ENCODE assay signal across 1 cellular context in the genomic region with DNA sequence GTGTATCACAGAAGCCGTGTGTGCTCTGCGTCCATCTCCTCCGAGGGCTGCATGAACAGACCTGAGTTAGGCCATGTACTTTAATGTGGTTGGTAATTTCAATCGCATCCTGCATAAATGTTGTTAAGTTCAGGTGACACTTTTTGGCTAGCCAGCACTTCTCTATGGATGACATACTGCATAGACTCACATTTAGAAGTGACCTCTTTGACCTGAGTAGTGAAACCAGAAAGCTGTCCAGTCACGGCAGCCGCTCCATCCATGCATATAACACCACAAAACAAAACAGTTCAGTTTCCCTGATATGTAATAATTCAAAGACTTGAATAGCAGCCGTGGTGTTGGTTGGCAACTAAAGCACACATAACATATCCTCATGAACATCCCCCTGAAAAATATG.
TF ChIP-seq lines count a peak whose summit lies in the region.

No MANE protein-coding gene starts in this region.

TF ChIP-seq in GM12878, 131 proteins besides CTCF, POLR2A, EP300 and RAD21 (continued from another document and continues in another):
- TF ChIP-seq, protein P1, sequence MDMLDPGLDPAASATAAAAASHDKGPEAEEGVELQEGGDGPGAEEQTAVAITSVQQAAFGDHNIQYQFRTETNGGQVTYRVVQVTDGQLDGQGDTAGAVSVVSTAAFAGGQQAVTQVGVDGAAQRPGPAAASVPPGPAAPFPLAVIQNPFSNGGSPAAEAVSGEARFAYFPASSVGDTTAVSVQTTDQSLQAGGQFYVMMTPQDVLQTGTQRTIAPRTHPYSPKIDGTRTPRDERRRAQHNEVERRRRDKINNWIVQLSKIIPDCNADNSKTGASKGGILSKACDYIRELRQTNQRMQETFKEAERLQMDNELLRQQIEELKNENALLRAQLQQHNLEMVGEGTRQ (IDR thresholded peaks at IDR 0.05; ENCODE audit: borderline replicate concordance, low read depth, low read length), result no peak
- TF ChIP-seq, protein P2, sequence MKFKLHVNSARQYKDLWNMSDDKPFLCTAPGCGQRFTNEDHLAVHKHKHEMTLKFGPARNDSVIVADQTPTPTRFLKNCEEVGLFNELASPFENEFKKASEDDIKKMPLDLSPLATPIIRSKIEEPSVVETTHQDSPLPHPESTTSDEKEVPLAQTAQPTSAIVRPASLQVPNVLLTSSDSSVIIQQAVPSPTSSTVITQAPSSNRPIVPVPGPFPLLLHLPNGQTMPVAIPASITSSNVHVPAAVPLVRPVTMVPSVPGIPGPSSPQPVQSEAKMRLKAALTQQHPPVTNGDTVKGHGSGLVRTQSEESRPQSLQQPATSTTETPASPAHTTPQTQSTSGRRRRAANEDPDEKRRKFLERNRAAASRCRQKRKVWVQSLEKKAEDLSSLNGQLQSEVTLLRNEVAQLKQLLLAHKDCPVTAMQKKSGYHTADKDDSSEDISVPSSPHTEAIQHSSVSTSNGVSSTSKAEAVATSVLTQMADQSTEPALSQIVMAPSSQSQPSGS (IDR thresholded peaks at IDR 0.05; ENCODE audit: low read length), result peak; percentile 62
- TF ChIP-seq FOXM1 (IDR thresholded peaks at IDR 0.05; ENCODE audit: low read depth, low read length) (peak; percentile 90; the same call in 1 of the 2 replicates), LARP7 (IDR thresholded peaks at IDR 0.05) (no peak), PAX5 (IDR thresholded peaks at IDR 0.05; ENCODE audit: borderline replicate concordance, low read depth, low read length) (peak; percentile 87), GABPA (IDR thresholded peaks at IDR 0.05; ENCODE audit: low read depth) (no peak), SIX5 (IDR thresholded peaks at IDR 0.05; ENCODE audit: low read depth, low read length, severe bottlenecking) (no peak), MEF2B (IDR thresholded peaks at IDR 0.05; ENCODE audit: partially characterized antibody, poor library complexity, severe bottlenecking) (peak; percentile 10), TBL1XR1 (IDR thresholded peaks at IDR 0.05; ENCODE audit: low read depth, low read length) (no peak), EGR1 (IDR thresholded peaks at IDR 0.05; ENCODE audit: borderline replicate concordance in 1 of 2, low read depth in 2 of 2, low read length in 2 of 2) (no peak), GATAD2B (conservative IDR thresholded peaks at IDR 0.05; ENCODE audit: low read depth) (no peak), BCL11A (IDR thresholded peaks at IDR 0.05; ENCODE audit: low read depth, low read length) (no peak), ETV6 (conservative IDR thresholded peaks at IDR 0.05 in 1 of 2, IDR thresholded peaks at IDR 0.05 in 1 of 2; ENCODE audit: borderline replicate concordance in 1 of 2, low read depth in 1 of 2) (no peak), ZNF207 (IDR thresholded peaks at IDR 0.05; ENCODE audit: borderline replicate concordance) (no peak), CHD1 (IDR thresholded peaks at IDR 0.05; ENCODE audit: low read depth, low read length) (no peak), ATF7 (IDR thresholded peaks at IDR 0.05; ENCODE audit: low read depth) (peak; percentile 77), RBBP5 (conservative IDR thresholded peaks at IDR 0.05) (no peak), SREBF1 (IDR thresholded peaks at IDR 0.05; ENCODE audit: low read length) (no peak), MXI1 (IDR thresholded peaks at IDR 0.05; ENCODE audit: low read depth, low read length) (peak; percentile 63; the same call in 1 of the 2 replicates), SMAD5 (IDR thresholded peaks at IDR 0.05; ENCODE audit: low read depth) (no peak), RFX5 (IDR thresholded peaks at IDR 0.05; ENCODE audit: low read depth, low read length) (no peak), KDM1A (IDR thresholded peaks at IDR 0.05; ENCODE audit: borderline replicate concordance) (no peak), ZNF217 (IDR thresholded peaks at IDR 0.05) (no peak), SMARCA5 (IDR thresholded peaks at IDR 0.05) (no peak), TCF12 (IDR thresholded peaks at IDR 0.05; ENCODE audit: low read depth, low read length) (peak; percentile 48; the same call in 1 of the 2 replicates), CBX5 (IDR thresholded peaks at IDR 0.05; ENCODE audit: low read depth) (no peak), ZNF274 (IDR thresholded peaks at IDR 0.05; ENCODE audit: insufficient read depth, insufficient read length) (no peak), SP1 (IDR thresholded peaks at IDR 0.05; ENCODE audit: low read depth, low read length) (peak; percentile 32)
- TF ChIP-seq, protein P3, sequence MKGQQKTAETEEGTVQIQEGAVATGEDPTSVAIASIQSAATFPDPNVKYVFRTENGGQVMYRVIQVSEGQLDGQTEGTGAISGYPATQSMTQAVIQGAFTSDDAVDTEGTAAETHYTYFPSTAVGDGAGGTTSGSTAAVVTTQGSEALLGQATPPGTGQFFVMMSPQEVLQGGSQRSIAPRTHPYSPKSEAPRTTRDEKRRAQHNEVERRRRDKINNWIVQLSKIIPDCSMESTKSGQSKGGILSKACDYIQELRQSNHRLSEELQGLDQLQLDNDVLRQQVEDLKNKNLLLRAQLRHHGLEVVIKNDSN (IDR thresholded peaks at IDR 0.05; ENCODE audit: borderline replicate concordance, extremely low read length, insufficient read depth, low read depth, low read length), result no peak
- TF ChIP-seq, protein P4, sequence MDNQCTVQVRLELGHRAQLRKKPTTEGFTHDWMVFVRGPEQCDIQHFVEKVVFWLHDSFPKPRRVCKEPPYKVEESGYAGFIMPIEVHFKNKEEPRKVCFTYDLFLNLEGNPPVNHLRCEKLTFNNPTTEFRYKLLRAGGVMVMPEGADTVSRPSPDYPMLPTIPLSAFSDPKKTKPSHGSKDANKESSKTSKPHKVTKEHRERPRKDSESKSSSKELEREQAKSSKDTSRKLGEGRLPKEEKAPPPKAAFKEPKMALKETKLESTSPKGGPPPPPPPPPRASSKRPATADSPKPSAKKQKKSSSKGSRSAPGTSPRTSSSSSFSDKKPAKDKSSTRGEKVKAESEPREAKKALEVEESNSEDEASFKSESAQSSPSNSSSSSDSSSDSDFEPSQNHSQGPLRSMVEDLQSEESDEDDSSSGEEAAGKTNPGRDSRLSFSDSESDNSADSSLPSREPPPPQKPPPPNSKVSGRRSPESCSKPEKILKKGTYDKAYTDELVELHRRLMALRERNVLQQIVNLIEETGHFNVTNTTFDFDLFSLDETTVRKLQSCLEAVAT (IDR thresholded peaks at IDR 0.05), result no peak
- TF ChIP-seq, protein P5, sequence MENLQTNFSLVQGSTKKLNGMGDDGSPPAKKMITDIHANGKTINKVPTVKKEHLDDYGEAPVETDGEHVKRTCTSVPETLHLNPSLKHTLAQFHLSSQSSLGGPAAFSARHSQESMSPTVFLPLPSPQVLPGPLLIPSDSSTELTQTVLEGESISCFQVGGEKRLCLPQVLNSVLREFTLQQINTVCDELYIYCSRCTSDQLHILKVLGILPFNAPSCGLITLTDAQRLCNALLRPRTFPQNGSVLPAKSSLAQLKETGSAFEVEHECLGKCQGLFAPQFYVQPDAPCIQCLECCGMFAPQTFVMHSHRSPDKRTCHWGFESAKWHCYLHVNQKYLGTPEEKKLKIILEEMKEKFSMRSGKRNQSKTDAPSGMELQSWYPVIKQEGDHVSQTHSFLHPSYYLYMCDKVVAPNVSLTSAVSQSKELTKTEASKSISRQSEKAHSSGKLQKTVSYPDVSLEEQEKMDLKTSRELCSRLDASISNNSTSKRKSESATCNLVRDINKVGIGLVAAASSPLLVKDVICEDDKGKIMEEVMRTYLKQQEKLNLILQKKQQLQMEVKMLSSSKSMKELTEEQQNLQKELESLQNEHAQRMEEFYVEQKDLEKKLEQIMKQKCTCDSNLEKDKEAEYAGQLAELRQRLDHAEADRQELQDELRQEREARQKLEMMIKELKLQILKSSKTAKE (IDR thresholded peaks at IDR 0.05; ENCODE audit: low read depth, poor library complexity, severe bottlenecking), result peak; percentile 69
- TF ChIP-seq, protein P6, sequence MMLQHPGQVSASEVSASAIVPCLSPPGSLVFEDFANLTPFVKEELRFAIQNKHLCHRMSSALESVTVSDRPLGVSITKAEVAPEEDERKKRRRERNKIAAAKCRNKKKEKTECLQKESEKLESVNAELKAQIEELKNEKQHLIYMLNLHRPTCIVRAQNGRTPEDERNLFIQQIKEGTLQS (IDR thresholded peaks at IDR 0.05; ENCODE audit: borderline replicate concordance, extremely low read depth, low read depth, low read length), result no peak
- TF ChIP-seq, protein P7, sequence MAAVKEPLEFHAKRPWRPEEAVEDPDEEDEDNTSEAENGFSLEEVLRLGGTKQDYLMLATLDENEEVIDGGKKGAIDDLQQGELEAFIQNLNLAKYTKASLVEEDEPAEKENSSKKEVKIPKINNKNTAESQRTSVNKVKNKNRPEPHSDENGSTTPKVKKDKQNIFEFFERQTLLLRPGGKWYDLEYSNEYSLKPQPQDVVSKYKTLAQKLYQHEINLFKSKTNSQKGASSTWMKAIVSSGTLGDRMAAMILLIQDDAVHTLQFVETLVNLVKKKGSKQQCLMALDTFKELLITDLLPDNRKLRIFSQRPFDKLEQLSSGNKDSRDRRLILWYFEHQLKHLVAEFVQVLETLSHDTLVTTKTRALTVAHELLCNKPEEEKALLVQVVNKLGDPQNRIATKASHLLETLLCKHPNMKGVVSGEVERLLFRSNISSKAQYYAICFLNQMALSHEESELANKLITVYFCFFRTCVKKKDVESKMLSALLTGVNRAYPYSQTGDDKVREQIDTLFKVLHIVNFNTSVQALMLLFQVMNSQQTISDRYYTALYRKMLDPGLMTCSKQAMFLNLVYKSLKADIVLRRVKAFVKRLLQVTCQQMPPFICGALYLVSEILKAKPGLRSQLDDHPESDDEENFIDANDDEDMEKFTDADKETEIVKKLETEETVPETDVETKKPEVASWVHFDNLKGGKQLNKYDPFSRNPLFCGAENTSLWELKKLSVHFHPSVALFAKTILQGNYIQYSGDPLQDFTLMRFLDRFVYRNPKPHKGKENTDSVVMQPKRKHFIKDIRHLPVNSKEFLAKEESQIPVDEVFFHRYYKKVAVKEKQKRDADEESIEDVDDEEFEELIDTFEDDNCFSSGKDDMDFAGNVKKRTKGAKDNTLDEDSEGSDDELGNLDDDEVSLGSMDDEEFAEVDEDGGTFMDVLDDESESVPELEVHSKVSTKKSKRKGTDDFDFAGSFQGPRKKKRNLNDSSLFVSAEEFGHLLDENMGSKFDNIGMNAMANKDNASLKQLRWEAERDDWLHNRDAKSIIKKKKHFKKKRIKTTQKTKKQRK (IDR thresholded peaks at IDR 0.05; ENCODE audit: low read depth, low read length), result no peak
- TF ChIP-seq, protein P8, sequence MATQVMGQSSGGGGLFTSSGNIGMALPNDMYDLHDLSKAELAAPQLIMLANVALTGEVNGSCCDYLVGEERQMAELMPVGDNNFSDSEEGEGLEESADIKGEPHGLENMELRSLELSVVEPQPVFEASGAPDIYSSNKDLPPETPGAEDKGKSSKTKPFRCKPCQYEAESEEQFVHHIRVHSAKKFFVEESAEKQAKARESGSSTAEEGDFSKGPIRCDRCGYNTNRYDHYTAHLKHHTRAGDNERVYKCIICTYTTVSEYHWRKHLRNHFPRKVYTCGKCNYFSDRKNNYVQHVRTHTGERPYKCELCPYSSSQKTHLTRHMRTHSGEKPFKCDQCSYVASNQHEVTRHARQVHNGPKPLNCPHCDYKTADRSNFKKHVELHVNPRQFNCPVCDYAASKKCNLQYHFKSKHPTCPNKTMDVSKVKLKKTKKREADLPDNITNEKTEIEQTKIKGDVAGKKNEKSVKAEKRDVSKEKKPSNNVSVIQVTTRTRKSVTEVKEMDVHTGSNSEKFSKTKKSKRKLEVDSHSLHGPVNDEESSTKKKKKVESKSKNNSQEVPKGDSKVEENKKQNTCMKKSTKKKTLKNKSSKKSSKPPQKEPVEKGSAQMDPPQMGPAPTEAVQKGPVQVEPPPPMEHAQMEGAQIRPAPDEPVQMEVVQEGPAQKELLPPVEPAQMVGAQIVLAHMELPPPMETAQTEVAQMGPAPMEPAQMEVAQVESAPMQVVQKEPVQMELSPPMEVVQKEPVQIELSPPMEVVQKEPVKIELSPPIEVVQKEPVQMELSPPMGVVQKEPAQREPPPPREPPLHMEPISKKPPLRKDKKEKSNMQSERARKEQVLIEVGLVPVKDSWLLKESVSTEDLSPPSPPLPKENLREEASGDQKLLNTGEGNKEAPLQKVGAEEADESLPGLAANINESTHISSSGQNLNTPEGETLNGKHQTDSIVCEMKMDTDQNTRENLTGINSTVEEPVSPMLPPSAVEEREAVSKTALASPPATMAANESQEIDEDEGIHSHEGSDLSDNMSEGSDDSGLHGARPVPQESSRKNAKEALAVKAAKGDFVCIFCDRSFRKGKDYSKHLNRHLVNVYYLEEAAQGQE (IDR thresholded peaks at IDR 0.05; ENCODE audit: low read depth, low read length), result no peak
- TF ChIP-seq, protein P9, sequence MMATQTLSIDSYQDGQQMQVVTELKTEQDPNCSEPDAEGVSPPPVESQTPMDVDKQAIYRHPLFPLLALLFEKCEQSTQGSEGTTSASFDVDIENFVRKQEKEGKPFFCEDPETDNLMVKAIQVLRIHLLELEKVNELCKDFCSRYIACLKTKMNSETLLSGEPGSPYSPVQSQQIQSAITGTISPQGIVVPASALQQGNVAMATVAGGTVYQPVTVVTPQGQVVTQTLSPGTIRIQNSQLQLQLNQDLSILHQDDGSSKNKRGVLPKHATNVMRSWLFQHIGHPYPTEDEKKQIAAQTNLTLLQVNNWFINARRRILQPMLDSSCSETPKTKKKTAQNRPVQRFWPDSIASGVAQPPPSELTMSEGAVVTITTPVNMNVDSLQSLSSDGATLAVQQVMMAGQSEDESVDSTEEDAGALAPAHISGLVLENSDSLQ (IDR thresholded peaks at IDR 0.05), result no peak; the same call in 1 of the 2 replicates
- TF ChIP-seq, protein P10, sequence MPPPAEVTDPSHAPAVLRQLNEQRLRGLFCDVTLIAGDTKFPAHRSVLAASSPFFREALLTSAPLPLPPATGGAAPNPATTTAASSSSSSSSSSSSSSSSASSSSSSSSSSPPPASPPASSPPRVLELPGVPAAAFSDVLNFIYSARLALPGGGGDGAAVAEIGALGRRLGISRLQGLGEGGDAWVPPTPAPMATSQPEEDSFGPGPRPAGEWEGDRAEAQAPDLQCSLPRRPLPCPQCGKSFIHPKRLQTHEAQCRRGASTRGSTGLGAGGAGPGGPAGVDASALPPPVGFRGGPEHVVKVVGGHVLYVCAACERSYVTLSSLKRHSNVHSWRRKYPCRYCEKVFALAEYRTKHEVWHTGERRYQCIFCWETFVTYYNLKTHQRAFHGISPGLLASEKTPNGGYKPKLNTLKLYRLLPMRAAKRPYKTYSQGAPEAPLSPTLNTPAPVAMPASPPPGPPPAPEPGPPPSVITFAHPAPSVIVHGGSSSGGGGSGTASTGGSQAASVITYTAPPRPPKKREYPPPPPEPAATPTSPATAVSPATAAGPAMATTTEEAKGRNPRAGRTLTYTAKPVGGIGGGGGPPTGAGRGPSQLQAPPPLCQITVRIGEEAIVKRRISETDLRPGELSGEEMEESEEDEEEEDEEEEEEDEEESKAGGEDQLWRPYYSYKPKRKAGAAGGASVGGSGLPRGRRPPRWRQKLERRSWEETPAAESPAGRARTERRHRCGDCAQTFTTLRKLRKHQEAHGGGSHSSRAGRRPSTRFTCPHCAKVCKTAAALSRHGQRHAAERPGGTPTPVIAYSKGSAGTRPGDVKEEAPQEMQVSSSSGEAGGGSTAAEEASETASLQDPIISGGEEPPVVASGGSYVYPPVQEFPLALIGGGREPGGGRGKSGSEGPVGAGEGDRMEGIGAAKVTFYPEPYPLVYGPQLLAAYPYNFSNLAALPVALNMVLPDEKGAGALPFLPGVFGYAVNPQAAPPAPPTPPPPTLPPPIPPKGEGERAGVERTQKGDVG (CRISPR knock-in tag; IDR thresholded peaks at IDR 0.05), result no peak
- TF ChIP-seq, protein P11, sequence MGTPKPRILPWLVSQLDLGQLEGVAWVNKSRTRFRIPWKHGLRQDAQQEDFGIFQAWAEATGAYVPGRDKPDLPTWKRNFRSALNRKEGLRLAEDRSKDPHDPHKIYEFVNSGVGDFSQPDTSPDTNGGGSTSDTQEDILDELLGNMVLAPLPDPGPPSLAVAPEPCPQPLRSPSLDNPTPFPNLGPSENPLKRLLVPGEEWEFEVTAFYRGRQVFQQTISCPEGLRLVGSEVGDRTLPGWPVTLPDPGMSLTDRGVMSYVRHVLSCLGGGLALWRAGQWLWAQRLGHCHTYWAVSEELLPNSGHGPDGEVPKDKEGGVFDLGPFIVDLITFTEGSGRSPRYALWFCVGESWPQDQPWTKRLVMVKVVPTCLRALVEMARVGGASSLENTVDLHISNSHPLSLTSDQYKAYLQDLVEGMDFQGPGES (IDR thresholded peaks at IDR 0.05), result no peak
